8 cellular contexts compared by ENCODE assay signal in genomic region chr11:3824714-3825472, GRCh38. TPM values are rescaled to one million over a fixed set of nuclear protein-coding genes. Genes with fewer than 3 reads are reported as not detected.
DNase-seq lines count a peak whose midpoint lies in the region; ATAC-seq and TF ChIP-seq lines count a peak whose summit lies in the region.

No MANE protein-coding gene starts in this region.

- peak; percentile 99 for ATAC-seq in CD8-positive, alpha-beta T cell
- ATAC-seq in GM19395 (IDR thresholded peaks at IDR 0.05; ENCODE audit: unreplicated experiment): peak; percentile 88
- peak; percentile 81 for ATAC-seq in HG03520 (IDR thresholded peaks at IDR 0.05; ENCODE audit: unreplicated experiment)

- peak; percentile 68 for TF ChIP-seq CTCF in CD8-positive, alpha-beta T cell (IDR thresholded peaks at IDR 0.05)

- peak overlapping the region; percentile 89 for H3K27ac Mint-ChIP-seq in CD8-positive, alpha-beta T cell
- H3K27ac Mint-ChIP-seq in T-helper 1 cell treated with Interleukin-12 subunit alpha and Interleukin-12 subunit beta and Interleukin-4 antibody, amounts not matched to agents 30 μg/mL and 1 μg/mL, for 36 hours: peak overlapping the region; percentile 45

- H3K4me1 Mint-ChIP-seq in CD8-positive, alpha-beta T cell (ENCODE audit: low read depth): peaks cover 40% of the 10 kb centered on the region
- H3K4me1 Mint-ChIP-seq in T-helper 1 cell treated with Interleukin-12 subunit alpha and Interleukin-12 subunit beta and Interleukin-4 antibody, amounts not matched to agents 30 μg/mL and 1 μg/mL, for 36 hours (ENCODE audit: low read depth): peaks cover 29% of the 10 kb centered on the region

- POLR2A ChIA-PET in CD8-positive, alpha-beta T cell (lab: Charles Lee): interaction anchor here (0.9 to 2.2 kb wide), 6 partner anchors 11 to 30 kb away, joined by 3 to 10 read pairs (median 4); partner anchors contain the start of genes RHOG and STIM1

- DNase-seq in CD8-positive, alpha-beta T cell: peak; percentile 67 to 86 (median 82)
- DNase-seq in amniotic epithelial cell (ENCODE audit: low read depth): peak; percentile 55
- DNase-seq in inferior parietal cortex (ENCODE audit: extremely low spot score): peak; percentile 75
- DNase-seq in stimulated activated CD4-positive, alpha-beta T cell treated with anti-CD3 and anti-CD28 coated beads, Interleukin-4, amount 100 ng/mL, for 48 hours (ENCODE audit: low read depth in 2 of 2): peak; percentile 77 to 78
- no peak for DNase-seq in NCI-H187 treated with DMSO at 0.1 percent for 48 hours (lab: John Stamatoyannopoulos, UW)

- intact Hi-C loops in CD8-positive, alpha-beta T cell (cut with DNase I, micrococcal nuclease): loop anchor here (1.0 to 2.0 kb wide), 3 partner anchors 16 to 247 kb away; no protein-coding TSS in a partner anchor

- CTCF ChIA-PET in CD8-positive, alpha-beta T cell (lab: Charles Lee): interaction anchor here (0.5 to 3.5 kb wide), 15 partner anchors 12 to 331 kb away, joined by 3 to 43 read pairs (median 4); partner anchors contain the start of genes PGAP2, RHOG and STIM1

- no peaks in the 10 kb centered on the region for H3K27me3 Mint-ChIP-seq in CD8-positive, alpha-beta T cell (ENCODE audit: low read depth)
- H3K27me3 Mint-ChIP-seq in T-helper 1 cell treated with Interleukin-12 subunit alpha and Interleukin-12 subunit beta and Interleukin-4 antibody, amounts not matched to agents 30 μg/mL and 1 μg/mL, for 36 hours (ENCODE audit: low read depth): no peaks in the 10 kb centered on the region

- H3K4me3 ChIP-seq in CD8-positive, alpha-beta T cell (ENCODE audit: low read depth, low read length): no peak overlapping the region

- no peaks in the 10 kb centered on the region for H3K9me3 Mint-ChIP-seq in CD8-positive, alpha-beta T cell
- no peaks in the 10 kb centered on the region for H3K9me3 Mint-ChIP-seq in T-helper 1 cell treated with Interleukin-12 subunit alpha and Interleukin-12 subunit beta and Interleukin-4 antibody, amounts not matched to agents 30 μg/mL and 1 μg/mL, for 36 hours

- H3K36me3 ChIP-seq in CD8-positive, alpha-beta T cell (ENCODE audit: insufficient read depth, low read length): peaks cover 7% of the 10 kb centered on the region

- H3K27me3 ChIP-seq in CD8-positive, alpha-beta T cell (ENCODE audit: insufficient read depth, low read length): no peaks in the 10 kb centered on the region

- H3K9me3 ChIP-seq in CD8-positive, alpha-beta T cell (ENCODE audit: low read length): no peaks in the 10 kb centered on the region

- no peak overlapping the region for H3K27ac ChIP-seq in CD8-positive, alpha-beta T cell (ENCODE audit: low read depth, low read length)

- peaks cover 46% of the 10 kb centered on the region for H3K36me3 Mint-ChIP-seq in CD8-positive, alpha-beta T cell
- H3K36me3 Mint-ChIP-seq in T-helper 1 cell treated with Interleukin-12 subunit alpha and Interleukin-12 subunit beta and Interleukin-4 antibody, amounts not matched to agents 30 μg/mL and 1 μg/mL, for 36 hours (ENCODE audit: low read depth): peaks cover 34% of the 10 kb centered on the region

- H3K4me3 Mint-ChIP-seq in CD8-positive, alpha-beta T cell: peak overlapping the region; percentile 37
- no peak overlapping the region for H3K4me3 Mint-ChIP-seq in T-helper 1 cell treated with Interleukin-12 subunit alpha and Interleukin-12 subunit beta and Interleukin-4 antibody, amounts not matched to agents 30 μg/mL and 1 μg/mL, for 36 hours

- H3K4me1 ChIP-seq in CD8-positive, alpha-beta T cell (ENCODE audit: insufficient read depth, low read length): peaks cover 10% of the 10 kb centered on the region

RNA-seq across cellular contexts. Expression of gene RHOG, which starts 15.9 kb away (rescaled TPM):
- total RNA-seq in CD8-positive, alpha-beta T cell: 100 to 1,000 TPM; 125 to 127 TPM

RNA-seq across cellular contexts. Expression of gene PGAP2, which starts 16.5 kb away (rescaled TPM):
- total RNA-seq in CD8-positive, alpha-beta T cell: 10 to 100 TPM; 16.3 to 18.5 TPM

RNA-seq across cellular contexts. Expression of gene NUP98, which starts 27.5 kb away (rescaled TPM):
- 100 to 1,000 TPM; 204 to 210 TPM for total RNA-seq in CD8-positive, alpha-beta T cell

RNA-seq across cellular contexts. Expression of gene STIM1, which starts 30.6 kb away (rescaled TPM):
- total RNA-seq in CD8-positive, alpha-beta T cell: 10 to 100 TPM; 72.5 to 84.3 TPM
